Comparison of ENCODE assay signal across 10 cellular contexts in genomic region chr2:37916512-37917082, GRCh38. TPM values are rescaled to one million over a fixed set of nuclear protein-coding genes. Genes with fewer than 3 reads are reported as not detected.
DNase-seq lines count a peak whose midpoint lies in the region; ATAC-seq and TF ChIP-seq lines count a peak whose summit lies in the region.
"Had no signal": no experiment of that assay in that cellular context is flagged by ENCODE, and none has a peak within 500 bp of the region (broad histone marks: within the 10 kb centered on the region; RNA-seq: fewer than 3 reads in every experiment).

No MANE protein-coding gene starts in this region.

- H3K36me3 ChIP-seq in mucosa of descending colon (ENCODE audit: low read depth) = no peaks in the 10 kb centered on the region
- H3K36me3 ChIP-seq: ascending aorta had no signal

- intact Hi-C loops in mucosa of descending colon (cut with DNase I, micrococcal nuclease) = no loop called here

- ATAC-seq in esophagus mucosa = peak; percentile 99
- ATAC-seq in mucosa of descending colon = peak; percentile 63
- no peak for ATAC-seq in HG03521 (IDR thresholded peaks at IDR 0.05; ENCODE audit: unreplicated experiment)
- no peak for ATAC-seq in HG03175 (IDR thresholded peaks at IDR 0.05; ENCODE audit: unreplicated experiment)
- ATAC-seq: activated CD4-positive, alpha-beta T cell treated with anti-CD3 and anti-CD28 coated beads for 36 hours had no signal

- DNase-seq in A172 (ENCODE audit: low spot score) (peak; percentile 69), HT1080 (ENCODE audit: low read depth) (peak; percentile 25), mucosa of descending colon (peak in 1 of 3 donors; percentile 46), activated gamma-delta T cell (lab: John Stamatoyannopoulos, UW) (no peak)
- DNase-seq in activated CD4-positive, alpha-beta T cell treated with anti-CD3 and anti-CD28 coated beads for 48 hours = no peak
- DNase-seq: activated CD4-positive, alpha-beta T cell treated with anti-CD3 and anti-CD28 coated beads for 36 hours had no signal

- no peak overlapping the region for H3K4me3 ChIP-seq in mucosa of descending colon
- H3K4me3 ChIP-seq: ascending aorta had no signal

- H3K9me3 ChIP-seq in mucosa of descending colon = no peaks in the 10 kb centered on the region
- H3K9me3 ChIP-seq: ascending aorta had no signal

- H3K4me1 ChIP-seq in mucosa of descending colon (ENCODE audit: low read depth) = peaks cover 10% of the 10 kb centered on the region

- TF ChIP-seq CTCF in mucosa of descending colon (IDR thresholded peaks at IDR 0.05) = no peak

RNA-seq across cellular contexts. Expression of gene RMDN2, which starts 8.5 kb away (rescaled TPM):
- 4.5 and 11.3 TPM in 2 replicates for total RNA-seq in A172 (2014; rRNA removed; shearing (Covaris generic))
- 3.2 and 3.4 TPM in 2 replicates for total RNA-seq in HT1080 (2014; rRNA removed; shearing (Covaris generic))
- polyA plus RNA-seq in HT1080 (2015; cell fraction: cytosol; rRNA removed) = 2.4 and 3.4 TPM in 2 replicates
- 2.7 and 3.1 TPM in 2 replicates for polyA plus RNA-seq in HT1080 (2015; cell fraction: nucleus; rRNA removed)
- total RNA-seq in esophagus mucosa = 3.2 TPM
- 10 to 100 TPM; 22.8 to 46.2 (median 28.5) TPM for total RNA-seq in mucosa of descending colon

Comparison
In these comparisons a context has a peak if more than half of its experiments do, and no peak if none do; other contexts are left out.
1. DNase-seq: peak in A172 (single experiment) and HT1080 (single experiment); none in activated CD4-positive, alpha-beta T cell treated with anti-CD3 and anti-CD28 coated beads for 48 hours (single experiment) and activated gamma-delta T cell (single experiment).
2. ATAC-seq: peak in esophagus mucosa (single experiment) and mucosa of descending colon (single experiment); none in HG03521 (single experiment) and HG03175 (single experiment).